Comparison of ENCODE assay signal across 8 cellular contexts in genomic region chr9:120439147-120439546, GRCh38.
DNase-seq lines count a peak whose midpoint lies in the region; ATAC-seq, FAIRE-seq and TF ChIP-seq lines count a peak whose summit lies in the region.

No MANE protein-coding gene starts in this region.

- intact Hi-C loops in kidney (cut with DNase I), result no loop called here

- ATAC-seq in HG03460 (IDR thresholded peaks at IDR 0.05; ENCODE audit: unreplicated experiment) (peak; percentile 54), GM21367 (IDR thresholded peaks at IDR 0.05; ENCODE audit: unreplicated experiment) (no peak)

- H3K36me3 ChIP-seq in kidney (ENCODE audit: control insufficient read depth in 1 of 2, insufficient read depth in 2 of 2, low read length in 2 of 2), result peaks cover 15 to 23% of the 10 kb centered on the region in 2 donors
- peaks cover 57% of the 10 kb centered on the region for H3K36me3 ChIP-seq in MG63

- no peak overlapping the region for H3K9ac ChIP-seq in kidney (ENCODE audit: low read length in 2 of 2)

- H3K4me3 ChIP-seq in kidney (ENCODE audit: low read length in 2 of 2) (no peak overlapping the region), MG63 (no peak overlapping the region)

- H3K27me3 ChIP-seq in MG63, result no peaks in the 10 kb centered on the region

- TF ChIP-seq CTCF in VCaP (conservative IDR thresholded peaks at IDR 0.05) (peak; percentile 57), kidney (IDR thresholded peaks at IDR 0.05; ENCODE audit: borderline replicate concordance, extremely low read depth, insufficient read depth) (peak; percentile 42)

- DNase-seq in NCI-H510A treated with DMSO at 0.1 percent for 48 hours (lab: John Stamatoyannopoulos, UW) (peak; percentile 7), NCI-H510A (lab: John Stamatoyannopoulos, UW) (no peak), kidney (no peak), MG63 (no peak), pons (ENCODE audit: low spot score) (no peak)

- H3K27ac ChIP-seq in VCaP (no peak overlapping the region), kidney (ENCODE audit: low read depth in 2 of 2, low read length in 2 of 2) (no peak overlapping the region)

- H3K9me3 ChIP-seq in kidney (ENCODE audit: control insufficient read depth in 1 of 2, low read length in 2 of 2) (no peaks in the 10 kb centered on the region), MG63 (no peaks in the 10 kb centered on the region)

- H3K4me1 ChIP-seq in kidney (ENCODE audit: control insufficient read depth in 1 of 2, insufficient read depth in 1 of 2, low read depth in 1 of 2, low read length in 2 of 2), result no peaks in the 10 kb centered on the region

- no peak for FAIRE-seq in kidney (lab: Jason Lieb, UNC)
